Comparison of ENCODE assay signal across 8 cellular contexts in genomic region chr1:28505406-28506187, GRCh38. TPM values are rescaled to one million over a fixed set of nuclear protein-coding genes. Genes with fewer than 3 reads are reported as not detected.
DNase-seq lines count a peak whose midpoint lies in the region; ATAC-seq and TF ChIP-seq lines count a peak whose summit lies in the region.

A gene with protein sequence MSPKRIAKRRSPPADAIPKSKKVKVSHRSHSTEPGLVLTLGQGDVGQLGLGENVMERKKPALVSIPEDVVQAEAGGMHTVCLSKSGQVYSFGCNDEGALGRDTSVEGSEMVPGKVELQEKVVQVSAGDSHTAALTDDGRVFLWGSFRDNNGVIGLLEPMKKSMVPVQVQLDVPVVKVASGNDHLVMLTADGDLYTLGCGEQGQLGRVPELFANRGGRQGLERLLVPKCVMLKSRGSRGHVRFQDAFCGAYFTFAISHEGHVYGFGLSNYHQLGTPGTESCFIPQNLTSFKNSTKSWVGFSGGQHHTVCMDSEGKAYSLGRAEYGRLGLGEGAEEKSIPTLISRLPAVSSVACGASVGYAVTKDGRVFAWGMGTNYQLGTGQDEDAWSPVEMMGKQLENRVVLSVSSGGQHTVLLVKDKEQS (plus strand): TSS chr1:28506043. CDS start chr1:28529867, 23,824 bp downstream.

- H2AFZ ChIP-seq in osteoblast (ENCODE audit: low read length), result peak within 1 kb of the TSS; percentile 91

- H3K9me3 ChIP-seq in osteoblast (ENCODE audit: low read depth, low read length), result no peaks in the 10 kb centered on the region
- H3K9me3 ChIP-seq in thoracic aorta, result no peaks in the 10 kb centered on the region

- peak; percentile 92 for DNase-seq in GM06990 (ENCODE audit: extremely low read depth, insufficient read length)
- peak; percentile 99 for DNase-seq in NCI-H1092 treated with DMSO at 0.1 percent for 48 hours (lab: John Stamatoyannopoulos, UW)
- DNase-seq in SKM-1 (lab: John Stamatoyannopoulos, UW; ENCODE audit: unreplicated experiment), result peak; percentile 97
- DNase-seq in activated naive CD4-positive, alpha-beta T cell treated with anti-CD3 and anti-CD28 coated beads, Interleukin-2, amount 50 U/mL, for 72 hours (ENCODE audit: low spot score in 2 of 2), result peak; percentile 92 to 96
- DNase-seq in glomerular visceral epithelial cell (ENCODE audit: extremely low spot score), result peak; percentile 99
- peak; percentile 96 for DNase-seq in osteoblast (ENCODE audit: insufficient read length, low spot score, missing footprints)
- peak; percentile 89 for DNase-seq in thoracic aorta (ENCODE audit: low spot score)

- H3K36me3 Mint-ChIP-seq in activated naive CD4-positive, alpha-beta T cell treated with anti-CD3 and anti-CD28 coated beads, Interleukin-2, amount 50 U/mL, for 72 hours, result peaks cover 53 to 58% of the 10 kb centered on the region in 2 donors

- peaks cover 27% of the 10 kb centered on the region for H3K4me1 ChIP-seq in osteoblast (ENCODE audit: insufficient read depth, low read length)
- peaks cover 25 to 42% of the 10 kb centered on the region in 2 donors for H3K4me1 ChIP-seq in thoracic aorta (ENCODE audit: control insufficient read depth in 1 of 2, low read depth in 2 of 2)

- TF ChIP-seq CTCF in GM06990 (IDR thresholded peaks at IDR 0.05; ENCODE audit: insufficient read depth, low read length, poor library complexity, severe bottlenecking) (no peak), osteoblast (IDR thresholded peaks at IDR 0.05; ENCODE audit: extremely low read depth, low read depth, low read length) (no peak), thoracic aorta (IDR thresholded peaks at IDR 0.05) (no peak)

- H3K27ac Mint-ChIP-seq in activated naive CD4-positive, alpha-beta T cell treated with anti-CD3 and anti-CD28 coated beads, Interleukin-2, amount 50 U/mL, for 72 hours, result peak within 1 kb of the TSS; percentile 99 to 100

- H3K27me3 ChIP-seq in GM06990 (replicated peaks; ENCODE audit: control insufficient read depth, insufficient read depth, low read length) (no peaks in the 10 kb centered on the region), osteoblast (ENCODE audit: insufficient read depth, low read length) (no peaks in the 10 kb centered on the region), thoracic aorta (replicated peaks; ENCODE audit: insufficient read depth) (no peaks in the 10 kb centered on the region)

- H3K36me3 ChIP-seq in GM06990 (ENCODE audit: control insufficient read depth, insufficient read depth, low read length) (peaks cover 23% of the 10 kb centered on the region), osteoblast (ENCODE audit: insufficient read depth, low read length) (peaks cover 43% of the 10 kb centered on the region), thoracic aorta (peaks cover 19% of the 10 kb centered on the region)

- peak within 1 kb of the TSS; percentile 90 for H3K27ac ChIP-seq in osteoblast (ENCODE audit: low read depth, low read length)
- H3K27ac ChIP-seq in thoracic aorta, result peak within 1 kb of the TSS; percentile 76 to 89

- peak; percentile 78 for ATAC-seq in HG02588 (IDR thresholded peaks at IDR 0.05; ENCODE audit: unreplicated experiment)
- ATAC-seq in activated naive CD4-positive, alpha-beta T cell treated with anti-CD3 and anti-CD28 coated beads, Interleukin-2, amount 50 U/mL, for 72 hours, result peak; percentile 84 to 91
- ATAC-seq in thoracic aorta (ENCODE audit: insufficient number of reproducible peaks, low FRiP score, low read depth), result peak; percentile 95

- peak within 1 kb of the TSS; percentile 91 for H3K4me2 ChIP-seq in osteoblast (ENCODE audit: insufficient read depth, low read length)

- H3K4me3 ChIP-seq in GM06990 (replicated peaks; ENCODE audit: low read depth, low read length) (peak within 1 kb of the TSS; percentile 93), osteoblast (ENCODE audit: insufficient read depth, low read length) (peak within 1 kb of the TSS; percentile 78), thoracic aorta (peak within 1 kb of the TSS; percentile 98)

- H3K79me2 ChIP-seq in osteoblast (ENCODE audit: insufficient read depth, low read length), result peaks cover 36% of the 10 kb centered on the region

- H3K9me3 Mint-ChIP-seq in activated naive CD4-positive, alpha-beta T cell treated with anti-CD3 and anti-CD28 coated beads, Interleukin-2, amount 50 U/mL, for 72 hours, result no peaks in the 10 kb centered on the region

- H4K20me1 ChIP-seq in osteoblast (ENCODE audit: insufficient read depth, low read length), result peaks cover 26% of the 10 kb centered on the region

RNA-seq across cellular contexts. Expression of the gene that starts here (rescaled TPM):
- 10 to 100 TPM; 90.1 to 98.2 TPM for total RNA-seq in activated naive CD4-positive, alpha-beta T cell treated with anti-CD3 and anti-CD28 coated beads, Interleukin-2, amount 50 U/mL, for 72 hours
- total RNA-seq in osteoblast (32.1 and 35.1 TPM in 2 replicates), thoracic aorta (10 to 100 TPM in 1 of 2 donors, 1 to 10 TPM in 1; 6.2 to 10.1 TPM)

Comparison
In these comparisons a context has a peak if more than half of its experiments do, and no peak if none do; other contexts are left out.
1. Peak in every context shown above with its lines: DNase-seq, ATAC-seq, H3K4me3 ChIP-seq and H3K27ac ChIP-seq.